ENCODE assay signal across 11 cellular contexts in the genomic region with DNA sequence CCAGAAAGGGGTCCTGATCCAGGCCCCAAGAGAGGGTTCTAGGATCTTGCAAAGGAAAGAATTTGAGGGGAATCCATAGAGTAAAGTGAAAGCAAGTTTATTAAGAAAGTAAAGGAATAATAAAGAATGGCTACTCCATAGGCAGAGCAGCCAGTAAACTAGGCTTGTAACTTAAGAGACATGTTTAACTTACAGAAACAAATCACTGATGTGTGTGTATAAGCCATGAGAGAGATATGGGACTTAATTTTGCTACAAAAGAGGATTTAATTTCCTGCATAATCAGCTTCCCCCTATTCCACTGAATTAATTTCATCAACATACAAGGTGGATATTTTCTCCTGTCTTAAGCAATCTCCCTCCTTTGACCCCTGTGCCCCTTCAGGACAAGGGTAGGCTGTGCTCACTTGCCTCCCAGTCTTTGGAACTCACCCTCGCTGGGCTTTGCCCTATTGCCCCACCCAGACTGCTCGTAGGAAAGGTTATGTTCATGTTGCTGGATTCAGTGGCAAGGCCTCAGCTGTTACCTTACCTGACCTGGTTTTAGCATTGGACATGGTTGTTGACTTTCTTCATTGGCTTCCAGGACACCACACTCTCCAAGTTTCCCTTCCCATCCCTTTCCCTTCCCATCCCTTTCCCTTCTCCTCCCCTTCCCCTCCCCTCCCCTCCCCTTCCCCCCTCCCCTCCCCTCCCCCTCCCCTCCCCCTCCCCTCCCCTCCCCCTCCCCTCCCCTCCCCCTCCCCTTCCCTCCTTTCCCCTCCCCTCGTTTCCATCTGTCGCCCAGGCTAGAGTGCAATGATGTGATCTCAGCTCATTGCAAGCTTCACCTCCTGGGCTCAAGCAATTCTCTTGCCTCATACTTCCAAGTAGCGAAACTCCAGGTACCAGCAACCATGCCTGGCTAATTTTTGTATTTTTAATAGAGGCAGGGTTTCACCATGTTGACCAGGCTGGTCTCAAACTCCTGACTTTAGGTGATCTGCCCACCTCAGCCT. TPM values are rescaled to one million over a fixed set of nuclear protein-coding genes. Genes with fewer than 3 reads are reported as not detected.
DNase-seq lines count a peak whose midpoint lies in the region; ATAC-seq and TF ChIP-seq lines count a peak whose summit lies in the region.
"Had no signal": no experiment of that assay in that cellular context is flagged by ENCODE, and none has a peak within 500 bp of the region (broad histone marks: within the 10 kb centered on the region; RNA-seq: fewer than 3 reads in every experiment).

No MANE protein-coding gene starts in this region.

- no peak overlapping the region for H3K4me3 ChIP-seq in Peyer's patch
- no peak overlapping the region for H3K4me3 ChIP-seq in fibroblast of mammary gland (ENCODE audit: control insufficient read depth, low read depth, low read length)
- no peak overlapping the region for H3K4me3 ChIP-seq in sigmoid colon
- H3K4me3 ChIP-seq: tibial nerve had no signal

- DNase-seq in natural killer cell (no peak), Peyer's patch (peak in 2 of 3 donors; percentile 64 to 71), fibroblast of mammary gland (ENCODE audit: low read depth) (peak; percentile 16), sigmoid colon (no peak), ecto neural progenitor cell (ENCODE audit: low spot score) (no peak), C1 segment of cervical spinal cord (lab: John Stamatoyannopoulos, UW) (no peak)
- no peak for DNase-seq in natural killer cell treated with Interleukin-12 subunit alpha and Interleukin-12 subunit beta and Interleukin-15 and Interleukin-18, amount 100 ng/mL, for 72 hours (ENCODE audit: low spot score)
- DNase-seq: activated CD4-positive, alpha-beta T cell treated with anti-CD3 and anti-CD28 coated beads, Interleukin-2, amount 50 U/mL, for 4 hours; HCEC 1CT had no signal

- H3K27me3 ChIP-seq in Peyer's patch = no peaks in the 10 kb centered on the region
- no peaks in the 10 kb centered on the region for H3K27me3 ChIP-seq in sigmoid colon
- H3K27me3 ChIP-seq: tibial nerve had no signal

- no peak overlapping the region for H3K4me3 Mint-ChIP-seq in natural killer cell
- H3K4me3 Mint-ChIP-seq in natural killer cell treated with Interleukin-12 subunit alpha and Interleukin-12 subunit beta and Interleukin-15 and Interleukin-18, amount 100 ng/mL, for 72 hours = no peak overlapping the region

- TF ChIP-seq POLR2A in Peyer's patch (IDR thresholded peaks at IDR 0.05) (no peak), sigmoid colon (IDR thresholded peaks at IDR 0.05) (no peak)

- peak in 1 of 3 donors; percentile 29 for ATAC-seq in natural killer cell
- no peak for ATAC-seq in natural killer cell treated with Interleukin-12 subunit alpha and Interleukin-12 subunit beta and Interleukin-15 and Interleukin-18, amount 100 ng/mL, for 72 hours
- no peak for ATAC-seq in GM21825 (IDR thresholded peaks at IDR 0.05; ENCODE audit: unreplicated experiment)

- WGBS in sigmoid colon, 2 donors = 45 to 78% methylated on average over 3 to 4 of the region's 5 CpGs

- H3K4me1 Mint-ChIP-seq in natural killer cell = peaks cover 6 to 9% of the 10 kb centered on the region in 2 donors
- H3K4me1 Mint-ChIP-seq in natural killer cell treated with Interleukin-12 subunit alpha and Interleukin-12 subunit beta and Interleukin-15 and Interleukin-18, amount 100 ng/mL, for 72 hours (ENCODE audit: low read depth in 2 of 2) = peaks cover 0 to 6% of the 10 kb centered on the region in 2 donors

- no peaks in the 10 kb centered on the region for H3K36me3 Mint-ChIP-seq in natural killer cell
- H3K36me3 Mint-ChIP-seq in natural killer cell treated with Interleukin-12 subunit alpha and Interleukin-12 subunit beta and Interleukin-15 and Interleukin-18, amount 100 ng/mL, for 72 hours = no peaks in the 10 kb centered on the region

- H3K27ac ChIP-seq in Peyer's patch (peak overlapping the region in 1 of 4 donors; percentile 49), sigmoid colon (no peak overlapping the region)
- H3K27ac ChIP-seq: tibial nerve had no signal

- no peaks in the 10 kb centered on the region for H3K9me3 ChIP-seq in Peyer's patch
- no peaks in the 10 kb centered on the region for H3K9me3 ChIP-seq in sigmoid colon
- H3K9me3 ChIP-seq: tibial nerve had no signal

- no peak for TF ChIP-seq CTCF in natural killer cell (IDR thresholded peaks at IDR 0.05)
- no peak for TF ChIP-seq CTCF in Peyer's patch (IDR thresholded peaks at IDR 0.05)
- no peak for TF ChIP-seq CTCF in fibroblast of mammary gland (conservative IDR thresholded peaks at IDR 0.05; ENCODE audit: control insufficient read depth, insufficient read depth, low read depth, low read length)
- no peak for TF ChIP-seq CTCF in sigmoid colon (IDR thresholded peaks at IDR 0.05)

- no peak for TF ChIP-seq EP300 in sigmoid colon (IDR thresholded peaks at IDR 0.05)

- H3K27ac Mint-ChIP-seq in natural killer cell = peak overlapping the region; percentile 24 to 53
- no peak overlapping the region for H3K27ac Mint-ChIP-seq in natural killer cell treated with Interleukin-12 subunit alpha and Interleukin-12 subunit beta and Interleukin-15 and Interleukin-18, amount 100 ng/mL, for 72 hours

- H3K36me3 ChIP-seq in Peyer's patch = peaks cover 0 to 6% (median 0%) of the 10 kb centered on the region in 3 donors
- peaks cover 0 to 6% (median 0%) of the 10 kb centered on the region in 4 donors for H3K36me3 ChIP-seq in sigmoid colon
- H3K36me3 ChIP-seq: tibial nerve had no signal

- no peaks in the 10 kb centered on the region for H3K9me3 Mint-ChIP-seq in natural killer cell
- no peaks in the 10 kb centered on the region for H3K9me3 Mint-ChIP-seq in natural killer cell treated with Interleukin-12 subunit alpha and Interleukin-12 subunit beta and Interleukin-15 and Interleukin-18, amount 100 ng/mL, for 72 hours

- intact Hi-C loops in natural killer cell (cut with micrococcal nuclease) = no loop called here
- intact Hi-C loops in sigmoid colon (cut with DNase I) = loop anchor here (10.0 kb wide), 1 partner anchor 217 kb away; no protein-coding TSS in a partner anchor

- H3K27me3 Mint-ChIP-seq in natural killer cell (ENCODE audit: low read depth in 2 of 2) = no peaks in the 10 kb centered on the region
- no peaks in the 10 kb centered on the region for H3K27me3 Mint-ChIP-seq in natural killer cell treated with Interleukin-12 subunit alpha and Interleukin-12 subunit beta and Interleukin-15 and Interleukin-18, amount 100 ng/mL, for 72 hours

- H3K4me1 ChIP-seq in Peyer's patch (peaks cover 0 to 14% (median 0%) of the 10 kb centered on the region in 4 donors), sigmoid colon (peaks cover 0 to 5% (median 0%) of the 10 kb centered on the region in 4 donors)

RNA-seq across cellular contexts. Expression of a gene that starts 44.6 kb away (rescaled TPM):
- total RNA-seq in natural killer cell (10 to 100 TPM; 24.1 to 25.2 (median 25.0) TPM), Peyer's patch (10 to 100 TPM; 17.6 to 58.6 (median 36.4) TPM), sigmoid colon (10 to 100 TPM; 16.3 to 21.9 (median 17.7) TPM)
- total RNA-seq in natural killer cell treated with Interleukin-12 subunit alpha and Interleukin-12 subunit beta and Interleukin-15 and Interleukin-18, amount 100 ng/mL, for 72 hours = 10 to 100 TPM; 34.0 to 40.9 TPM
- 10 to 100 TPM; 14.4 to 24.3 (median 14.6) TPM for polyA plus RNA-seq in sigmoid colon

Comparison
In these comparisons a context has a peak if more than half of its experiments do, and no peak if none do; other contexts are left out.
1. H3K27ac Mint-ChIP-seq: peak in natural killer cell (2 of 2); none in natural killer cell treated with Interleukin-12 subunit alpha and Interleukin-12 subunit beta and Interleukin-15 and Interleukin-18, amount 100 ng/mL, for 72 hours (0 of 2).
2. DNase-seq: peak in Peyer's patch (2 of 3) and fibroblast of mammary gland (single experiment); none in natural killer cell (single experiment), natural killer cell treated with Interleukin-12 subunit alpha and Interleukin-12 subunit beta and Interleukin-15 and Interleukin-18, amount 100 ng/mL, for 72 hours (single experiment), sigmoid colon (single experiment), ecto neural progenitor cell (single experiment) and C1 segment of cervical spinal cord (0 of 14).